10 cellular contexts compared by ENCODE assay signal in genomic region chr5:37723147-37723961, GRCh38.
DNase-seq lines count a peak whose midpoint lies in the region; ATAC-seq and TF ChIP-seq lines count a peak whose summit lies in the region.
"Had no signal": no experiment of that assay in that cellular context is flagged by ENCODE, and none has a peak within 500 bp of the region (broad histone marks: within the 10 kb centered on the region; RNA-seq: fewer than 3 reads in every experiment).

No MANE protein-coding gene starts in this region.

- H3K9me3 ChIP-seq in right lobe of liver, result no peaks in the 10 kb centered on the region

- peak overlapping the region; percentile 84 for H3K27ac Mint-ChIP-seq in activated CD4-positive, alpha-beta memory T cell treated with anti-CD3 and anti-CD28 coated beads, Interleukin-2, amount 10 ng/mL, durations not matched to agents 7 days and 5 days

- H3K4me3 Mint-ChIP-seq in activated CD4-positive, alpha-beta memory T cell treated with anti-CD3 and anti-CD28 coated beads, Interleukin-2, amount 10 ng/mL, durations not matched to agents 7 days and 5 days, result no peak overlapping the region

- TF ChIP-seq CTCF in HFF-Myc (IDR thresholded peaks at IDR 0.05; ENCODE audit: low read depth, low read length, missing control alignments) (peak; percentile 56), right lobe of liver (IDR thresholded peaks at IDR 0.05) (peak; percentile 13 to 40 (median 18))

- no peak for TF ChIP-seq POLR2A in right lobe of liver (IDR thresholded peaks at IDR 0.05)

- 79% methylated on average over 6 of the region's 8 CpGs for WGBS in right lobe of liver (ENCODE audit: insufficient coverage, low coverage, low lambda C conversion rate, missing lambda C conversion rate)

- H3K4me1 ChIP-seq in right lobe of liver, result peaks cover 0 to under 1% (median 0%) of the 10 kb centered on the region in 4 donors

- H3K9me3 Mint-ChIP-seq in activated CD4-positive, alpha-beta memory T cell treated with anti-CD3 and anti-CD28 coated beads, Interleukin-2, amount 10 ng/mL, durations not matched to agents 7 days and 5 days, result no peaks in the 10 kb centered on the region
- H3K9me3 Mint-ChIP-seq: activated naive CD4-positive, alpha-beta T cell treated with anti-CD3 and anti-CD28 coated beads, Interleukin-2, amount 50 U/mL, for 24 hours had no signal

- H3K36me3 Mint-ChIP-seq in activated CD4-positive, alpha-beta memory T cell treated with anti-CD3 and anti-CD28 coated beads, Interleukin-2, amount 10 ng/mL, durations not matched to agents 7 days and 5 days (ENCODE audit: low read depth), result peaks cover 27% of the 10 kb centered on the region

- peaks cover 35% of the 10 kb centered on the region for H3K4me1 Mint-ChIP-seq in activated CD4-positive, alpha-beta memory T cell treated with anti-CD3 and anti-CD28 coated beads, Interleukin-2, amount 10 ng/mL, durations not matched to agents 7 days and 5 days

- intact Hi-C loops in right lobe of liver (cut with DNase I), result no loop called here

- peaks cover 0 to 13% (median 0%) of the 10 kb centered on the region in 4 donors for H3K36me3 ChIP-seq in right lobe of liver

- H3K27me3 Mint-ChIP-seq in activated CD4-positive, alpha-beta memory T cell treated with anti-CD3 and anti-CD28 coated beads, Interleukin-2, amount 10 ng/mL, durations not matched to agents 7 days and 5 days, result no peaks in the 10 kb centered on the region
- H3K27me3 Mint-ChIP-seq: activated naive CD4-positive, alpha-beta T cell treated with anti-CD3 and anti-CD28 coated beads, Interleukin-2, amount 50 U/mL, for 24 hours had no signal

- POLR2A ChIA-PET in activated CD4-positive, alpha-beta memory T cell treated with anti-CD3 and anti-CD28 coated beads, Interleukin-2, amount 10 ng/mL, durations not matched to agents 7 days and 5 days (lab: Charles Lee), result interaction anchor here (0.6 to 5.1 kb wide), 4 partner anchors 9 to 847 kb away, joined by 3 to 60 read pairs (median 6); partner anchors contain the start of genes NIPBL and NUP155

- H3K27ac ChIP-seq in right lobe of liver, result no peak overlapping the region

- H3K4me3 ChIP-seq in HFF-Myc (replicated peaks; ENCODE audit: low read depth, low read length) (no peak overlapping the region), right lobe of liver (no peak overlapping the region)
- H3K4me3 ChIP-seq: skin epidermis had no signal

- H3K27me3 ChIP-seq in right lobe of liver, result no peaks in the 10 kb centered on the region

- no peak for ATAC-seq in right lobe of liver
- ATAC-seq in HG02763 (IDR thresholded peaks at IDR 0.05; ENCODE audit: unreplicated experiment), result no peak
- no peak for ATAC-seq in HG03460 (IDR thresholded peaks at IDR 0.05; ENCODE audit: unreplicated experiment)
- ATAC-seq in GM21825 (IDR thresholded peaks at IDR 0.05; ENCODE audit: unreplicated experiment), result no peak

- DNase-seq in COLO668 (lab: John Stamatoyannopoulos, UW; ENCODE audit: unreplicated experiment) (peak; percentile 34), HFF-Myc (ENCODE audit: extremely low read depth, low read depth) (no peak), right lobe of liver (no peak), 8988T (no peak)
- DNase-seq in activated CD4-positive, alpha-beta memory T cell treated with anti-CD3 and anti-CD28 coated beads, Interleukin-2, amount 10 ng/mL, durations not matched to agents 7 days and 5 days, result peak; percentile 26

- CTCF ChIA-PET in activated CD4-positive, alpha-beta memory T cell treated with anti-CD3 and anti-CD28 coated beads, Interleukin-2, amount 10 ng/mL, durations not matched to agents 7 days and 5 days (lab: Charles Lee), result interaction anchor here (0.8 to 5.2 kb wide), 7 partner anchors 11 to 310 kb away, joined by 3 to 56 read pairs (median 3); no protein-coding TSS in a partner anchor

Comparison
In these comparisons a context has a peak if more than half of its experiments do, and no peak if none do; other contexts are left out.
1. DNase-seq: peak in COLO668 (single experiment) and activated CD4-positive, alpha-beta memory T cell treated with anti-CD3 and anti-CD28 coated beads, Interleukin-2, amount 10 ng/mL, durations not matched to agents 7 days and 5 days (single experiment); none in HFF-Myc (single experiment), right lobe of liver (0 of 3) and 8988T (single experiment).